In genomic region chr12:48080821-48081220, GRCh38 we compare ENCODE assay signal across 28 cellular contexts.
"Had no signal": no experiment of that assay in that cellular context is flagged by ENCODE, and none has a peak within 500 bp of the region (broad histone marks: within the 10 kb centered on the region; RNA-seq: fewer than 3 reads in every experiment).

No MANE protein-coding gene starts in this region.

- H3K4me1 ChIP-seq: stomach, suprapubic skin, testis, thyroid gland, tibial artery, tibial nerve, transverse colon, upper lobe of right lung, uterus, vagina had no signal

- H3K27me3 Mint-ChIP-seq: stimulated activated memory B cell treated with anti-CD40 and anti-IgM and Interleukin-4, amounts not matched to agents 10 μg/mL and 1 μg/mL and 100 μg/mL, for 72 hours; stimulated activated naive B cell treated with anti-CD40 and anti-IgM and Interleukin-4, amounts not matched to agents 10 μg/mL and 1 μg/mL and 100 μg/mL, for 72 hours; stimulated activated naive CD8-positive, alpha-beta T cell treated with anti-CD3 and anti-CD28 coated beads, Interleukin-15, amount 100 ng/mL, for 72 hours; stimulated activated naive CD8-positive, alpha-beta T cell treated with anti-CD3 and anti-CD28 coated beads, Interleukin-15, Interleukin-2, amounts not matched to agents 100 ng/mL and 50 ng/mL, for 24 hours; type B pancreatic cell had no signal

- H3K9me3 ChIP-seq: stomach, suprapubic skin, testis, thoracic aorta, thyroid gland, tibial artery, tibial nerve, transverse colon, upper lobe of left lung, upper lobe of right lung, uterus, vagina had no signal

- H3K27me3 ChIP-seq: stomach, suprapubic skin, testis, thyroid gland, tibial artery, tibial nerve, transverse colon, upper lobe of left lung, upper lobe of right lung, uterus, vagina had no signal

- H3K27ac Mint-ChIP-seq: stimulated activated effector memory CD8-positive, alpha-beta T cell treated with anti-CD3 and anti-CD28 coated beads, Interleukin-12 subunit alpha, Interleukin-12 subunit beta, amount 100 ng/mL, for 72 hours; stimulated activated memory B cell treated with anti-CD40 and anti-IgM and Interleukin-4, amounts not matched to agents 10 μg/mL and 1 μg/mL and 100 μg/mL, for 72 hours; stimulated activated naive CD8-positive, alpha-beta T cell treated with anti-CD3 and anti-CD28 coated beads, Interleukin-15, Interleukin-2, amounts not matched to agents 100 ng/mL and 50 ng/mL, for 24 hours; type B pancreatic cell had no signal

- H3K36me3 ChIP-seq: uterus had no signal

- H3K9me3 Mint-ChIP-seq: stimulated activated effector memory CD8-positive, alpha-beta T cell treated with anti-CD3 and anti-CD28 coated beads, Interleukin-12 subunit alpha, Interleukin-12 subunit beta, amount 100 ng/mL, for 72 hours; stimulated activated memory B cell treated with anti-CD40 and anti-IgM and Interleukin-4, amounts not matched to agents 10 μg/mL and 1 μg/mL and 100 μg/mL, for 72 hours; stimulated activated naive B cell treated with anti-CD40 and anti-IgM and Interleukin-4, amounts not matched to agents 10 μg/mL and 1 μg/mL and 100 μg/mL, for 72 hours; stimulated activated naive CD8-positive, alpha-beta T cell treated with anti-CD3 and anti-CD28 coated beads, Interleukin-15, amount 100 ng/mL, for 72 hours; stimulated activated naive CD8-positive, alpha-beta T cell treated with anti-CD3 and anti-CD28 coated beads, Interleukin-15, Interleukin-2, amounts not matched to agents 100 ng/mL and 50 ng/mL, for 24 hours; type B pancreatic cell had no signal

- H3K4me3 Mint-ChIP-seq: stimulated activated effector memory CD8-positive, alpha-beta T cell treated with anti-CD3 and anti-CD28 coated beads, Interleukin-12 subunit alpha, Interleukin-12 subunit beta, amount 100 ng/mL, for 72 hours; stimulated activated memory B cell treated with anti-CD40 and anti-IgM and Interleukin-4, amounts not matched to agents 10 μg/mL and 1 μg/mL and 100 μg/mL, for 72 hours; stimulated activated naive B cell treated with anti-CD40 and anti-IgM and Interleukin-4, amounts not matched to agents 10 μg/mL and 1 μg/mL and 100 μg/mL, for 72 hours; stimulated activated naive CD8-positive, alpha-beta T cell treated with anti-CD3 and anti-CD28 coated beads, Interleukin-15, amount 100 ng/mL, for 72 hours; stimulated activated naive CD8-positive, alpha-beta T cell treated with anti-CD3 and anti-CD28 coated beads, Interleukin-15, Interleukin-2, amounts not matched to agents 100 ng/mL and 50 ng/mL, for 24 hours; type B pancreatic cell had no signal

- ATAC-seq: stimulated activated effector memory CD8-positive, alpha-beta T cell treated with anti-CD3 and anti-CD28 coated beads, Interleukin-12 subunit alpha, Interleukin-12 subunit beta, amount 100 ng/mL, for 72 hours; stimulated activated memory B cell treated with anti-CD40 and anti-IgM and Interleukin-4, amounts not matched to agents 10 μg/mL and 1 μg/mL and 100 μg/mL, for 72 hours; stimulated activated naive B cell treated with anti-CD40 and anti-IgM and Interleukin-4, amounts not matched to agents 10 μg/mL and 1 μg/mL and 100 μg/mL, for 72 hours; stimulated activated naive CD8-positive, alpha-beta T cell treated with anti-CD3 and anti-CD28 coated beads, Interleukin-15, amount 100 ng/mL, for 72 hours; stimulated activated naive CD8-positive, alpha-beta T cell treated with anti-CD3 and anti-CD28 coated beads, Interleukin-15, Interleukin-2, amounts not matched to agents 100 U/mL and 50 U/mL, for 24 hours; upper lobe of right lung had no signal

- DNase-seq: stimulated activated CD4-positive, alpha-beta T cell treated with anti-CD3 and anti-CD28 coated beads, Interleukin-2, amount 100 ng/mL, for 48 hours; stimulated activated CD4-positive, alpha-beta T cell treated with anti-CD3 and anti-CD28 coated beads, Interleukin-4, amount 100 ng/mL, for 1 hour; stimulated activated CD4-positive, alpha-beta T cell treated with anti-CD3 and anti-CD28 coated beads, Interleukin-4, amount 100 ng/mL, for 24 hours; stimulated activated CD4-positive, alpha-beta T cell treated with anti-CD3 and anti-CD28 coated beads, Interleukin-4, amount 100 ng/mL, for 4 hours; stimulated activated CD8-positive, alpha-beta memory T cell treated with anti-CD3 and anti-CD28 coated beads, Interleukin-4, amount 100 ng/mL, for 48 hours; stimulated activated naive B cell treated with anti-CD40 and anti-IgM and Interleukin-4, amounts not matched to agents 10 μg/mL and 1 μg/mL and 100 μg/mL, for 72 hours; stimulated activated naive CD4-positive, alpha-beta T cell; stimulated activated naive CD4-positive, alpha-beta T cell treated with Interleukin-2 at 50 U/mL for 16 hours; stimulated activated naive CD8-positive, alpha-beta T cell treated with anti-CD3 and anti-CD28 coated beads, Interleukin-15, amount 100 ng/mL, for 72 hours; stimulated activated naive CD8-positive, alpha-beta T cell treated with anti-CD3 and anti-CD28 coated beads, Interleukin-15, Interleukin-2, amounts not matched to agents 100 U/mL and 50 U/mL, for 24 hours; stomach; substantia nigra; testis; thyroid gland; tibial artery; transverse colon; trophoblast cell; upper lobe of left lung; upper lobe of right lung; uterus had no signal

- H3K27ac ChIP-seq: stomach, suprapubic skin, testis, thoracic aorta, thyroid gland, tibial artery, tibial nerve, transverse colon, upper lobe of left lung, upper lobe of right lung, uterus, vagina had no signal

- H3K4me1 Mint-ChIP-seq: stimulated activated effector memory CD8-positive, alpha-beta T cell treated with anti-CD3 and anti-CD28 coated beads, Interleukin-12 subunit alpha, Interleukin-12 subunit beta, amount 100 ng/mL, for 72 hours; stimulated activated naive CD8-positive, alpha-beta T cell treated with anti-CD3 and anti-CD28 coated beads, Interleukin-15, amount 100 ng/mL, for 72 hours had no signal

- H3K4me3 ChIP-seq: stomach, suprapubic skin, testis, thoracic aorta, thyroid gland, tibial artery, tibial nerve, transverse colon, upper lobe of left lung, upper lobe of right lung, uterus, vagina had no signal
